In the genomic region with DNA sequence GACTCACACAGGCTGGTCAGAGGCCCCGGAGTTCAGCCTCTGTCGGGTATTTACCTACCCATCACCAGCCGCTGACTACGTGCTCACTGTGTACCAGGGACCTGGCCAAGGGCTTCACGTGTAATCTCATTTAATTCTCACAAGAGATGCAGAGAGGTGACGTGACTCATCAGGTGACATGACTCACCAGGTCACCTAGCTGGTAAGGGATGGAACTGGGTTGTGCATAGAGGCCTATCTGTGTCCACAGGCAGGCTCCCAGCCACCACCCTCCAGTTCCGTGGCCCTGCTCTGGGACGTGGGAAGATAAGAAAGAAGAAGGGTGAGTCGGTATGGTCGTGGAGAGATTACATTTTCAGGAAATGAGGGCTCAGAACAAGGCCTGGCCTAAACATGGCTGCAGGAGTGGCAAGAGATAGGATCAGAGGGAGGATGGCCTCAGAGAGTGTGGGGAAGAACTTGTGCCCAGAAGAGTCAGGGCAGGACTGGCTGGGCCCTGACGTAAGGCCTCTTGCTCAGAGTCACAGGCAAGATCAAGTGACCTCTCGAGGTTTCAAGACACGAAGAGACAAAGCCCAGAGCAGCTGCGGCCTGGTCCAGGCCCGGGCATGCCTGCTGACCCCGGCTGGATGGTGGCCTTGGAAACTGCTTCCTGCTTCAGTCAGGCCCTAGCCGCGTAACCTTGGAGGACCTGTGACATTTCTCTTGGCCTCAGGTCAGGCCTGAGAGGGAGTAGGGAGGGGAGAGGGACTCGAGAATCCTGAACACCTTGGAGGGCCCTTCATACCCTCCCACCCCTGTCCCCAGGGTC, we compare ENCODE assay signal across 8 cellular contexts. TPM values are rescaled to one million over a fixed set of nuclear protein-coding genes. Genes with fewer than 3 reads are reported as not detected.
A peak's percentile ranks its signal among the peaks of the same experiment; 100 is the strongest.
DNase-seq lines count a peak whose midpoint lies in the region; ATAC-seq, FAIRE-seq and TF ChIP-seq lines count a peak whose summit lies in the region.

No MANE protein-coding gene starts in this region.

- DNase-seq in A549 (ENCODE audit: low read depth in 1 of 2, low spot score in 1 of 2) = peak; percentile 88 to 94
- peak; percentile 48 for DNase-seq in HuH-7.5 (ENCODE audit: low spot score)
- DNase-seq in activated naive CD8-positive, alpha-beta T cell treated with anti-CD3 and anti-CD28 coated beads, Interleukin-2, amount 50 U/mL, for 24 hours = peak; percentile 29
- DNase-seq in islet precursor cell = peak; percentile 95
- no peak for DNase-seq in stimulated activated naive B cell treated with anti-CD40 and anti-IgM and Interleukin-4, amounts not matched to agents 10 μg/mL and 1 μg/mL and 100 μg/mL, for 72 hours
- no peak for DNase-seq in NCI-H1048 (lab: John Stamatoyannopoulos, UW)
- no peak for DNase-seq in cerebellar nuclear complex (lab: John Stamatoyannopoulos, UW)

- H3K36me3 Mint-ChIP-seq in activated naive CD8-positive, alpha-beta T cell treated with anti-CD3 and anti-CD28 coated beads, Interleukin-2, amount 50 U/mL, for 24 hours (ENCODE audit: low read depth) = peaks cover 1% of the 10 kb centered on the region
- H3K36me3 Mint-ChIP-seq in stimulated activated naive B cell treated with anti-CD40 and anti-IgM and Interleukin-4, amounts not matched to agents 10 μg/mL and 1 μg/mL and 100 μg/mL, for 72 hours = peaks cover 14 to 32% of the 10 kb centered on the region in 2 donors

- 14% methylated on average over 8 of the region's 19 CpGs for WGBS in A549 (ENCODE audit: missing lambda C conversion rate)

- peaks cover 14% of the 10 kb centered on the region for H3K4me1 Mint-ChIP-seq in activated naive CD8-positive, alpha-beta T cell treated with anti-CD3 and anti-CD28 coated beads, Interleukin-2, amount 50 U/mL, for 24 hours
- peaks cover 6 to 13% of the 10 kb centered on the region in 2 donors for H3K4me1 Mint-ChIP-seq in stimulated activated naive B cell treated with anti-CD40 and anti-IgM and Interleukin-4, amounts not matched to agents 10 μg/mL and 1 μg/mL and 100 μg/mL, for 72 hours

- no peaks in the 10 kb centered on the region for H3K27me3 Mint-ChIP-seq in activated naive CD8-positive, alpha-beta T cell treated with anti-CD3 and anti-CD28 coated beads, Interleukin-2, amount 50 U/mL, for 24 hours
- no peaks in the 10 kb centered on the region for H3K27me3 Mint-ChIP-seq in stimulated activated naive B cell treated with anti-CD40 and anti-IgM and Interleukin-4, amounts not matched to agents 10 μg/mL and 1 μg/mL and 100 μg/mL, for 72 hours

- POLR2A ChIA-PET in A549 (lab: Yijun Ruan, JAX) = no interaction called here

- peak overlapping the region; percentile 52 for H3K27ac Mint-ChIP-seq in activated naive CD8-positive, alpha-beta T cell treated with anti-CD3 and anti-CD28 coated beads, Interleukin-2, amount 50 U/mL, for 24 hours
- H3K27ac Mint-ChIP-seq in stimulated activated naive B cell treated with anti-CD40 and anti-IgM and Interleukin-4, amounts not matched to agents 10 μg/mL and 1 μg/mL and 100 μg/mL, for 72 hours = peak overlapping the region; percentile 2

- no peak for TF ChIP-seq POLR2A in A549 (IDR thresholded peaks at IDR 0.05; ENCODE audit: low read length)

- H3K4me2 ChIP-seq in A549 = peak overlapping the region; percentile 70

- no peaks in the 10 kb centered on the region for H3K9me3 Mint-ChIP-seq in activated naive CD8-positive, alpha-beta T cell treated with anti-CD3 and anti-CD28 coated beads, Interleukin-2, amount 50 U/mL, for 24 hours
- H3K9me3 Mint-ChIP-seq in stimulated activated naive B cell treated with anti-CD40 and anti-IgM and Interleukin-4, amounts not matched to agents 10 μg/mL and 1 μg/mL and 100 μg/mL, for 72 hours = no peaks in the 10 kb centered on the region

- TF ChIP-seq CTCF in A549 (IDR thresholded peaks at IDR 0.05) = no peak

- peak; percentile 86 to 87 for ATAC-seq in A549
- peak; percentile 92 for ATAC-seq in activated naive CD8-positive, alpha-beta T cell treated with anti-CD3 and anti-CD28 coated beads, Interleukin-2, amount 50 U/mL, for 24 hours
- ATAC-seq in stimulated activated naive B cell treated with anti-CD40 and anti-IgM and Interleukin-4, amounts not matched to agents 10 μg/mL and 1 μg/mL and 100 μg/mL, for 72 hours (replicated peaks) = peak; percentile 25 to 58
- ATAC-seq in HG03097 (IDR thresholded peaks at IDR 0.05; ENCODE audit: low FRiP score, unreplicated experiment) = no peak

- H3K27ac ChIP-seq in A549 = peak overlapping the region; percentile 96 to 99

- no peak for FAIRE-seq in A549 (lab: Jason Lieb, UNC)

- CTCF ChIA-PET in A549 (lab: Yijun Ruan, JAX) = interaction anchor here (0.7 to 7.6 kb wide), 4 partner anchors 9 to 32 kb away, joined by 3 to 86 read pairs (median 8); no protein-coding TSS in a partner anchor

- no peak; a peak in 2 of 5 replicates for TF ChIP-seq RAD21 in A549 (conservative IDR thresholded peaks at IDR 0.05 in 1 of 2, IDR thresholded peaks at IDR 0.05 in 1 of 2)

- no peak overlapping the region for H3K4me3 ChIP-seq in A549

- H3K9me3 ChIP-seq in A549 = no peaks in the 10 kb centered on the region

- no peak overlapping the region for H3K4me3 Mint-ChIP-seq in activated naive CD8-positive, alpha-beta T cell treated with anti-CD3 and anti-CD28 coated beads, Interleukin-2, amount 50 U/mL, for 24 hours
- H3K4me3 Mint-ChIP-seq in stimulated activated naive B cell treated with anti-CD40 and anti-IgM and Interleukin-4, amounts not matched to agents 10 μg/mL and 1 μg/mL and 100 μg/mL, for 72 hours = no peak overlapping the region

- TF ChIP-seq EP300 in A549 (IDR thresholded peaks at IDR 0.05) = no peak; a peak in 1 of 5 replicates

- peaks cover 85% of the 10 kb centered on the region for H3K4me1 ChIP-seq in A549

TF ChIP-seq in A549, 52 proteins besides CTCF, POLR2A, EP300 and RAD21 (continues in another document):
- TF ChIP-seq RCOR1 (IDR thresholded peaks at IDR 0.05; ENCODE audit: low read depth, low read length) (no peak), RARB (CRISPR knock-in tag; IDR thresholded peaks at IDR 0.05) (peak; percentile 82; the same call in 1 of the 2 replicates), SMC3 (IDR thresholded peaks at IDR 0.05) (no peak), NFE2L2 (conservative IDR thresholded peaks at IDR 0.05; ENCODE audit: low read length) (no peak), ZSCAN20 (CRISPR knock-in tag; IDR thresholded peaks at IDR 0.05) (peak; percentile 90), HOXB13 (CRISPR knock-in tag; IDR thresholded peaks at IDR 0.05; ENCODE audit: low read depth) (peak; percentile 92), RFX5 (IDR thresholded peaks at IDR 0.05) (no peak), PHF8 (IDR thresholded peaks at IDR 0.05; ENCODE audit: borderline replicate concordance, low read depth) (no peak), CHD2 (IDR thresholded peaks at IDR 0.05; ENCODE audit: low read length, partially characterized antibody) (no peak), EHF (CRISPR knock-in tag; IDR thresholded peaks at IDR 0.05) (peak; percentile 96), TFCP2L1 (CRISPR knock-in tag; IDR thresholded peaks at IDR 0.05) (no peak), KDM5A (IDR thresholded peaks at IDR 0.05) (no peak), CBX8 (IDR thresholded peaks at IDR 0.05) (no peak), HOXB5 (CRISPR knock-in tag; IDR thresholded peaks at IDR 0.05) (peak; percentile 84), KDM1A (IDR thresholded peaks at IDR 0.05; ENCODE audit: low read depth) (no peak), POLR2AphosphoS2 (conservative IDR thresholded peaks at IDR 0.05; ENCODE audit: low read length) (no peak), CEBPB (IDR thresholded peaks at IDR 0.05) (no peak), HDAC2 (IDR thresholded peaks at IDR 0.05) (no peak), ZFP36 (IDR thresholded peaks at IDR 0.05; ENCODE audit: borderline replicate concordance, partially characterized antibody) (no peak)
- TF ChIP-seq, protein P1, sequence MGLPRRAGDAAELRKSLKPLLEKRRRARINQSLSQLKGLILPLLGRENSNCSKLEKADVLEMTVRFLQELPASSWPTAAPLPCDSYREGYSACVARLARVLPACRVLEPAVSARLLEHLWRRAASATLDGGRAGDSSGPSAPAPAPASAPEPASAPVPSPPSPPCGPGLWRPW (IDR thresholded peaks at IDR 0.05) = no peak
- TF ChIP-seq, protein P2, sequence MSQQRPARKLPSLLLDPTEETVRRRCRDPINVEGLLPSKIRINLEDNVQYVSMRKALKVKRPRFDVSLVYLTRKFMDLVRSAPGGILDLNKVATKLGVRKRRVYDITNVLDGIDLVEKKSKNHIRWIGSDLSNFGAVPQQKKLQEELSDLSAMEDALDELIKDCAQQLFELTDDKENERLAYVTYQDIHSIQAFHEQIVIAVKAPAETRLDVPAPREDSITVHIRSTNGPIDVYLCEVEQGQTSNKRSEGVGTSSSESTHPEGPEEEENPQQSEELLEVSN (IDR thresholded peaks at IDR 0.05; ENCODE audit: borderline replicate concordance, low read depth) = no peak

RNA-seq across cellular contexts. Expression of a gene that starts 52.7 kb away (rescaled TPM):
- polyA plus RNA-seq in A549 (2011; rRNA removed) (40.8 and 44.9 TPM in 2 replicates), A549 (2017; fragmentation: RNase III; extraction: RNeasy Plus Mini Kit Qiagen cat#74134 plus additional on column Dnase treatment) (22.7 to 23.4 TPM (median 23.4 TPM) in 3 replicates)
- polyA plus RNA-seq in A549 (2012; cell fraction: cytosol; rRNA removed) = 18.5 and 24.6 TPM in 2 replicates
- polyA plus RNA-seq in A549 (2012; cell fraction: nucleus; rRNA removed) = 21.8 and 24.8 TPM in 2 replicates
- polyA minus RNA-seq in A549 (2011; rRNA and poly(A)+ RNA removed) = 38.8 and 41.7 TPM in 2 replicates

Comparison
In these comparisons a context has a peak if more than half of its experiments do, and no peak if none do; other contexts are left out.
1. DNase-seq: peak in A549 (2 of 2), HuH-7.5 (single experiment), activated naive CD8-positive, alpha-beta T cell treated with anti-CD3 and anti-CD28 coated beads, Interleukin-2, amount 50 U/mL, for 24 hours (single experiment) and islet precursor cell (single experiment); none in stimulated activated naive B cell treated with anti-CD40 and anti-IgM and Interleukin-4, amounts not matched to agents 10 μg/mL and 1 μg/mL and 100 μg/mL, for 72 hours (single experiment), NCI-H1048 (single experiment) and cerebellar nuclear complex (0 of 2).